Comparison of ENCODE assay signal across 9 cellular contexts in genomic region chr17:77100009-77100408, GRCh38. TPM values are rescaled to one million over a fixed set of nuclear protein-coding genes. Genes with fewer than 3 reads are reported as not detected.
DNase-seq lines count a peak whose midpoint lies in the region; ATAC-seq and TF ChIP-seq lines count a peak whose summit lies in the region.
"Had no signal": no experiment of that assay in that cellular context is flagged by ENCODE, and none has a peak within 500 bp of the region (broad histone marks: within the 10 kb centered on the region; RNA-seq: fewer than 3 reads in every experiment).

No MANE protein-coding gene starts in this region.

- H3F3A ChIP-seq in neural progenitor cell (ENCODE audit: low read depth): peaks cover 14% of the 10 kb centered on the region
- peaks cover 14% of the 10 kb centered on the region for H3F3A ChIP-seq in MM.1S (ENCODE audit: insufficient read depth, low read length)

- H3K4me1 ChIP-seq in neural progenitor cell (peaks cover 4% of the 10 kb centered on the region), aorta (ENCODE audit: control insufficient read depth in 1 of 2, insufficient read depth in 2 of 2, low read length in 2 of 2) (no peaks in the 10 kb centered on the region), MM.1S (ENCODE audit: low read length) (peaks cover 19% of the 10 kb centered on the region)

- peaks cover 42% of the 10 kb centered on the region for H3K4me1 Mint-ChIP-seq in activated T-cell treated with anti-CD3 and anti-CD28 coated beads, Interleukin-2, amount 50 U/mL, for 24 hours (ENCODE audit: low read depth)
- peaks cover 22% of the 10 kb centered on the region for H3K4me1 Mint-ChIP-seq in neural progenitor cell

- H3K9ac ChIP-seq in neural progenitor cell (no peak overlapping the region), MM.1S (ENCODE audit: low read length) (no peak overlapping the region)

- no peak overlapping the region for H3K4me3 Mint-ChIP-seq in activated T-cell treated with anti-CD3 and anti-CD28 coated beads, Interleukin-2, amount 50 U/mL, for 24 hours
- H3K4me3 Mint-ChIP-seq in neural progenitor cell: no peak overlapping the region

- H3K4me3 ChIP-seq in neural progenitor cell (no peak overlapping the region), aorta (ENCODE audit: low read length in 2 of 2) (no peak overlapping the region), MM.1S (ENCODE audit: low read length) (no peak overlapping the region)

- H3K27ac ChIP-seq in neural progenitor cell (no peak overlapping the region), aorta (ENCODE audit: low read depth in 1 of 2, low read length in 2 of 2) (no peak overlapping the region), MM.1S (ENCODE audit: low read length) (no peak overlapping the region)

- no peak overlapping the region for H2AFZ ChIP-seq in neural progenitor cell (replicated peaks)
- no peak overlapping the region for H2AFZ ChIP-seq in MM.1S (ENCODE audit: low read length)

- no peaks in the 10 kb centered on the region for H4K20me1 ChIP-seq in neural progenitor cell (ENCODE audit: low read depth)
- no peaks in the 10 kb centered on the region for H4K20me1 ChIP-seq in MM.1S (ENCODE audit: insufficient read depth, low read length)

- H3K36me3 Mint-ChIP-seq in activated T-cell treated with anti-CD3 and anti-CD28 coated beads, Interleukin-2, amount 50 U/mL, for 24 hours (ENCODE audit: low read depth): peaks cover 69% of the 10 kb centered on the region
- peaks cover 5% of the 10 kb centered on the region for H3K36me3 Mint-ChIP-seq in neural progenitor cell

- intact Hi-C loops in Right ventricle myocardium inferior (cut with DNase I): no loop called here
- intact Hi-C loops in aorta (cut with DNase I): no loop called here

- no peaks in the 10 kb centered on the region for H3K9me3 Mint-ChIP-seq in activated T-cell treated with anti-CD3 and anti-CD28 coated beads, Interleukin-2, amount 50 U/mL, for 24 hours
- H3K9me3 Mint-ChIP-seq in neural progenitor cell: no peaks in the 10 kb centered on the region

- no peaks in the 10 kb centered on the region for H3K36me3 ChIP-seq in neural progenitor cell
- H3K36me3 ChIP-seq in aorta (ENCODE audit: control insufficient read depth in 1 of 2, insufficient read depth in 2 of 2, low read length in 1 of 2): peaks cover 0 to 2% of the 10 kb centered on the region in 2 donors
- H3K36me3 ChIP-seq in MM.1S (replicated peaks; ENCODE audit: insufficient read depth, low read length): peaks cover 2% of the 10 kb centered on the region

- no peaks in the 10 kb centered on the region for H3K79me2 ChIP-seq in neural progenitor cell (ENCODE audit: low read depth)
- H3K79me2 ChIP-seq in MM.1S (ENCODE audit: low read length): peaks cover 32% of the 10 kb centered on the region

- H3K9me2 ChIP-seq in MM.1S (replicated peaks; ENCODE audit: insufficient read depth, low read length): no peaks in the 10 kb centered on the region

- 95 to 99% methylated on average over 15 of the region's 15 CpGs for WGBS in aorta, 2 donors

- no peaks in the 10 kb centered on the region for H3K27me3 ChIP-seq in neural progenitor cell
- H3K27me3 ChIP-seq in aorta (ENCODE audit: control insufficient read depth in 1 of 2, insufficient read depth in 2 of 2, low read length in 1 of 2): no peaks in the 10 kb centered on the region
- H3K27me3 ChIP-seq in MM.1S (replicated peaks; ENCODE audit: insufficient read depth, low read length): no peaks in the 10 kb centered on the region

- DNase-seq in activated T-cell treated with anti-CD3 and anti-CD28 coated beads, Interleukin-2, amount 50 U/mL, for 24 hours: no peak
- no peak for DNase-seq in activated T-cell treated with anti-CD3 and anti-CD28 coated beads, Interleukin-2, amount 50 U/mL, for 48 hours
- DNase-seq in Right ventricle myocardium inferior (ENCODE audit: missing footprints) (peak; percentile 92), neural progenitor cell (ENCODE audit: low spot score) (peak; percentile 37), aorta (peak; percentile 81 to 94), MM.1S (no peak)
- no peak for DNase-seq in stimulated activated CD4-positive, alpha-beta T cell treated with anti-CD3 and anti-CD28 coated beads, Interleukin-1b, Interleukin-23, amount 100 ng/mL, for 48 hours
- no peak for DNase-seq in stimulated activated CD4-positive, alpha-beta T cell treated with anti-CD3 and anti-CD28 coated beads, Interleukin-4, amount 100 ng/mL, for 24 hours
- DNase-seq: GF-D8 had no signal

- H3K9me3 ChIP-seq in neural progenitor cell (ENCODE audit: low read depth): no peaks in the 10 kb centered on the region
- H3K9me3 ChIP-seq in aorta (ENCODE audit: control insufficient read depth, low read length): no peaks in the 10 kb centered on the region
- no peaks in the 10 kb centered on the region for H3K9me3 ChIP-seq in MM.1S (replicated peaks; ENCODE audit: insufficient read depth, low read length)

- ATAC-seq in Right ventricle myocardium inferior: peak; percentile 66
- ATAC-seq in aorta (ENCODE audit: low FRiP score): peak; percentile 47

- H3K27me3 Mint-ChIP-seq in activated T-cell treated with anti-CD3 and anti-CD28 coated beads, Interleukin-2, amount 50 U/mL, for 24 hours: no peaks in the 10 kb centered on the region
- peaks cover 3% of the 10 kb centered on the region for H3K27me3 Mint-ChIP-seq in neural progenitor cell (ENCODE audit: insufficient read depth, low read depth)

- peak overlapping the region; percentile 53 for H3K27ac Mint-ChIP-seq in activated T-cell treated with anti-CD3 and anti-CD28 coated beads, Interleukin-2, amount 50 U/mL, for 24 hours
- peak overlapping the region; percentile 64 for H3K27ac Mint-ChIP-seq in neural progenitor cell

- no peak for TF ChIP-seq CTCF in neural progenitor cell (IDR thresholded peaks at IDR 0.05)
- TF ChIP-seq CTCF in MM.1S (IDR thresholded peaks at IDR 0.05; ENCODE audit: low read length): no peak

- H3K4me2 ChIP-seq in neural progenitor cell (no peak overlapping the region), MM.1S (ENCODE audit: low read depth, low read length) (no peak overlapping the region)

RNA-seq across cellular contexts. Expression of gene SEC14L1, which starts 40.8 kb away (rescaled TPM):
- total RNA-seq in Right ventricle myocardium inferior (65.5 TPM), neural progenitor cell (ENCODE audit: low replicate concordance) (60.6 and 75.0 TPM in 2 replicates), aorta (10 to 100 TPM; 79.2 to 99.8 TPM)
- polyA plus RNA-seq in aorta: 10 to 100 TPM; 17.2 to 19.2 TPM

Comparison
In these comparisons a context has a peak if more than half of its experiments do, and no peak if none do; other contexts are left out.
1. DNase-seq: peak in Right ventricle myocardium inferior (single experiment), neural progenitor cell (single experiment) and aorta (2 of 2); none in activated T-cell treated with anti-CD3 and anti-CD28 coated beads, Interleukin-2, amount 50 U/mL, for 24 hours (single experiment), activated T-cell treated with anti-CD3 and anti-CD28 coated beads, Interleukin-2, amount 50 U/mL, for 48 hours (0 of 2), stimulated activated CD4-positive, alpha-beta T cell treated with anti-CD3 and anti-CD28 coated beads, Interleukin-1b, Interleukin-23, amount 100 ng/mL, for 48 hours (single experiment), MM.1S (single experiment) and stimulated activated CD4-positive, alpha-beta T cell treated with anti-CD3 and anti-CD28 coated beads, Interleukin-4, amount 100 ng/mL, for 24 hours (single experiment).